In the genomic region with DNA sequence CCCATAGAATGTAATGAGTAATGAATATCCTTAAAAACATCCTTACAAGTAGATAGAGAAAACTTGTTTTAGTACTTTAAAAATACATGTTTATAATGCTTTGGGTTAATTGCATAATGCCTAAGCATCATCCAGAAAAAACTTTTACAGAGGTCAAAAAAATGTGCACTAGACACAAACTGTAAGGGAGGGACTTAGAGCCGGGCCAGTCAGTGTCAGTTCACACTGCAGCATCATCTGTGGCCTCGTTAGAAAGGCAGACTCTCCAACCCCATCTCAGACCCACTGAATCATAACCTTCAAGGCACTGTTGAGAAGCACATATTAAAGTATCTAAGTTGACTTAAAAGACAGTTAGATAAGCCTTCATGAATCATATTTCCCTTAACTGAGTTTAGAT, we compare ENCODE assay signal across 16 cellular contexts.
A peak's percentile ranks its signal among the peaks of the same experiment; 100 is the strongest.
DNase-seq lines count a peak whose midpoint lies in the region; ATAC-seq, FAIRE-seq and TF ChIP-seq lines count a peak whose summit lies in the region.
"Had no signal": no experiment of that assay in that cellular context is flagged by ENCODE, and none has a peak within 500 bp of the region (broad histone marks: within the 10 kb centered on the region; RNA-seq: fewer than 3 reads in every experiment).

No MANE protein-coding gene starts in this region.

- H3K27me3 ChIP-seq in IMR-90 (ENCODE audit: control insufficient read depth, insufficient read depth, low read length) (no peaks in the 10 kb centered on the region), K562 (ENCODE audit: control insufficient read depth in 2 of 2, insufficient read depth in 2 of 2, low read length in 2 of 2) (no peaks in the 10 kb centered on the region), gastrocnemius medialis (no peaks in the 10 kb centered on the region), Peyer's patch (no peaks in the 10 kb centered on the region)

- no peak for TF ChIP-seq EP300 in K562 (IDR thresholded peaks at IDR 0.05; ENCODE audit: low read length)

- H3K4me2 ChIP-seq in IMR-90 (ENCODE audit: low read depth, low read length) (no peak overlapping the region), K562 (ENCODE audit: insufficient read depth, low read length) (no peak overlapping the region)

- H3K79me1 ChIP-seq in IMR-90 (ENCODE audit: low read depth in 1 of 2, low read length in 2 of 2): no peaks in the 10 kb centered on the region

- in situ Hi-C loops in IMR-90 (cut with MboI; ENCODE audit: low sequenced_read_pairs): no loop called here
- in situ Hi-C loops in K562 (cut with MboI): no loop called here
- in situ Hi-C loops in gastrocnemius medialis (cut with MboI; ENCODE audit: low sequenced_read_pairs in 4 of 4): no loop called here

- H3K27ac ChIP-seq in IMR-90 (ENCODE audit: insufficient read depth, low read length): no peak overlapping the region
- no peak overlapping the region for H3K27ac ChIP-seq in K562 (ENCODE audit: extremely low read depth, low read depth, low read length)
- H3K27ac ChIP-seq in gastrocnemius medialis: no peak overlapping the region
- H3K27ac ChIP-seq in Peyer's patch: no peak overlapping the region
- H3K27ac ChIP-seq: coronary artery had no signal

- no peak overlapping the region for H3K14ac ChIP-seq in IMR-90 (replicated peaks; ENCODE audit: low read depth, low read length)

- no peak overlapping the region for H2BK20ac ChIP-seq in IMR-90 (ENCODE audit: low read depth, low read length)

- no CpG with 5 or more reads among the region's 2 CpGs for WGBS in IMR-90 (ENCODE audit: extremely low coverage in 2 of 2, insufficient read length in 1 of 2), 2 experiments
- WGBS in K562 (ENCODE audit: insufficient coverage, low coverage, missing lambda C conversion rate): 6% methylated on average over 2 of the region's 2 CpGs

- FAIRE-seq in K562 (lab: Jason Lieb, UNC): no peak
- FAIRE-seq: HTR-8/SVneo had no signal

- H4K91ac ChIP-seq in IMR-90 (ENCODE audit: insufficient read depth, low read depth, low read length): no peak overlapping the region

- H3K79me2 ChIP-seq in K562 (ENCODE audit: control insufficient read depth, insufficient read depth, low read length): no peaks in the 10 kb centered on the region

- DNase-seq in AG09309 (ENCODE audit: low read depth) (peak; percentile 29), IMR-90 (peak; percentile 34), K562 (ENCODE audit: extremely low read depth in 1 of 4, low spot score in 3 of 4) (no peak), hepatic stellate cell (ENCODE audit: low spot score) (peak; percentile 29), gastrocnemius medialis (no peak), Peyer's patch (no peak)
- DNase-seq: activated effector memory CD4-positive, alpha-beta T cell treated with anti-CD3 and anti-CD28 coated beads, Interleukin-2, amount 50 U/mL, for 16 hours; Calu3; natural killer cell; NCI-H82; stimulated activated CD4-positive, alpha-beta T cell treated with anti-CD3 and anti-CD28 coated beads, Interleukin-15, amount 100 ng/mL, for 24 hours; T-cell had no signal

- H2AK9ac ChIP-seq in IMR-90 (replicated peaks; ENCODE audit: low read depth, low read length, poor library complexity): no peak overlapping the region

- H2AK5ac ChIP-seq in IMR-90 (ENCODE audit: low read depth, low read length): no peak overlapping the region

- no peak overlapping the region for H4K8ac ChIP-seq in IMR-90 (ENCODE audit: low read depth in 2 of 2, low read length in 2 of 2)

- H3K9ac ChIP-seq in IMR-90 (ENCODE audit: low read depth, low read length) (no peak overlapping the region), K562 (ENCODE audit: insufficient read depth in 1 of 2, low read depth in 2 of 2, low read length in 2 of 2) (no peak overlapping the region)

- H3K4me3 ChIP-seq in AG09309 (ENCODE audit: control insufficient read depth, low read depth, low read length) (no peak overlapping the region), IMR-90 (ENCODE audit: insufficient read depth, low read depth, low read length) (no peak overlapping the region), K562 (no peak overlapping the region), gastrocnemius medialis (no peak overlapping the region), Peyer's patch (no peak overlapping the region)
- H3K4me3 ChIP-seq: coronary artery had no signal

- H4K5ac ChIP-seq in IMR-90 (ENCODE audit: low read depth, low read length): no peak overlapping the region

- BruUV-seq in IMR-90 (replicated peaks; lab: Mats Ljungman, UMichigan): no TSS peak
- no TSS peak for BruUV-seq in K562 (replicated peaks; lab: Mats Ljungman, UMichigan)

- intact Hi-C loops in IMR-90 (cut with micrococcal nuclease): no loop called here
- intact Hi-C loops in K562 (cut with micrococcal nuclease): no loop called here
- intact Hi-C loops in gastrocnemius medialis (cut with DNase I; ENCODE audit: low total_unique reads): no loop called here

- dilution Hi-C loops in IMR-90 (cut with HindIII; ENCODE audit: low sequenced_read_pairs, unreplicated experiment): no loop called here

- H2BK5ac ChIP-seq in IMR-90 (ENCODE audit: low read depth, low read length, poor library complexity, severe bottlenecking): no peak overlapping the region

- no peak for TF ChIP-seq RAD21 in IMR-90 (IDR thresholded peaks at IDR 0.05; ENCODE audit: low read length)
- no peak for TF ChIP-seq RAD21 in K562 (CRISPR knock-in tag; conservative IDR thresholded peaks at IDR 0.05 in 1 of 2, IDR thresholded peaks at IDR 0.05 in 1 of 2)

- H3K4me1 ChIP-seq in IMR-90 (ENCODE audit: control insufficient read depth, insufficient read depth, low read length) (no peaks in the 10 kb centered on the region), K562 (replicated peaks in 1 of 2; ENCODE audit: control insufficient read depth in 2 of 2, insufficient read depth in 2 of 2, low read length in 2 of 2) (no peaks in the 10 kb centered on the region), gastrocnemius medialis (no peaks in the 10 kb centered on the region), Peyer's patch (no peaks in the 10 kb centered on the region)

- H3K4ac ChIP-seq in IMR-90 (ENCODE audit: low read depth, low read length): no peak overlapping the region

- ATAC-seq in IMR-90 (ENCODE audit: low read depth): peak; percentile 100
- ATAC-seq in K562: peak; percentile 64; the same call in 2 of the 3 replicates
- no peak for ATAC-seq in GM21526 (IDR thresholded peaks at IDR 0.05; ENCODE audit: low FRiP score, unreplicated experiment)
- ATAC-seq in gastrocnemius medialis: no peak
- no peak for ATAC-seq in HG03378 (IDR thresholded peaks at IDR 0.05; ENCODE audit: unreplicated experiment)
- ATAC-seq: natural killer cell, T-cell had no signal

- H3K9me3 ChIP-seq in IMR-90 (ENCODE audit: control insufficient read depth, insufficient read depth, low read length) (no peaks in the 10 kb centered on the region), K562 (replicated peaks; ENCODE audit: control insufficient read depth, insufficient read depth, low read depth, low read length) (no peaks in the 10 kb centered on the region), gastrocnemius medialis (peaks cover 0 to 5% (median 0%) of the 10 kb centered on the region in 3 donors), Peyer's patch (peaks cover 0 to 7% (median 0%) of the 10 kb centered on the region in 4 donors)

- no peaks in the 10 kb centered on the region for H3K9me1 ChIP-seq in IMR-90 (ENCODE audit: insufficient read depth, low read length)
- H3K9me1 ChIP-seq in K562 (ENCODE audit: control insufficient read depth, insufficient read depth, low read length): no peaks in the 10 kb centered on the region

- H2AFZ ChIP-seq in IMR-90 (replicated peaks; ENCODE audit: low read length, poor library complexity) (no peak overlapping the region), K562 (ENCODE audit: low read depth, low read length) (0 out of 2 replicates have a peak overlapping the region, but pooled peaks have one; percentile 6)

- no peak overlapping the region for H3K56ac ChIP-seq in IMR-90 (ENCODE audit: extremely low read depth, insufficient read depth, low read length)

- H3K23ac ChIP-seq in IMR-90 (ENCODE audit: low read depth, low read length): no peak overlapping the region

- CTCF ChIA-PET in IMR-90 (lab: Yijun Ruan, JAX): interaction anchor here (1.2 kb wide), 1 partner anchor 9 kb away, joined by 3 read pairs; no protein-coding TSS in a partner anchor
- CTCF ChIA-PET in K562 (lab: Yijun Ruan, JAX; ENCODE audit: low intra/inter-chr PET ratio): no interaction called here

- no peaks in the 10 kb centered on the region for H4K20me1 ChIP-seq in IMR-90 (ENCODE audit: insufficient read depth, low read length)
- H4K20me1 ChIP-seq in K562 (replicated peaks; ENCODE audit: control insufficient read depth, insufficient read depth, low read length): no peaks in the 10 kb centered on the region

- no peak overlapping the region for H2BK120ac ChIP-seq in IMR-90 (ENCODE audit: low read depth, low read length)

- H3K36me3 ChIP-seq in IMR-90 (ENCODE audit: control insufficient read depth, insufficient read depth, low read length) (no peaks in the 10 kb centered on the region), K562 (ENCODE audit: control insufficient read depth, insufficient read depth, low read length) (no peaks in the 10 kb centered on the region), gastrocnemius medialis (no peaks in the 10 kb centered on the region), Peyer's patch (no peaks in the 10 kb centered on the region)

- POLR2A ChIA-PET in IMR-90 (lab: Charles Lee; ENCODE audit: unreplicated experiment) (no interaction called here), K562 (lab: Yijun Ruan, JAX) (interaction anchor here (0.6 kb wide), 1 partner anchor 15 kb away, joined by 3 read pairs; no protein-coding TSS in a partner anchor)

- TF ChIP-seq POLR2A in IMR-90 (IDR thresholded peaks at IDR 0.05; ENCODE audit: low read depth, low read length): no peak
- TF ChIP-seq POLR2A in K562 (conservative IDR thresholded peaks at IDR 0.05): no peak
- TF ChIP-seq POLR2A in gastrocnemius medialis (IDR thresholded peaks at IDR 0.05): no peak
- TF ChIP-seq POLR2A in Peyer's patch (IDR thresholded peaks at IDR 0.05): no peak

- TF ChIP-seq CTCF in AG09309 (IDR thresholded peaks at IDR 0.05; ENCODE audit: control insufficient read depth, insufficient read depth, low read depth, low read length, missing control alignments) (no peak), IMR-90 (conservative IDR thresholded peaks at IDR 0.05; ENCODE audit: low read depth, low read length) (no peak), K562 (IDR thresholded peaks at IDR 0.05 in 2 of 3, conservative IDR thresholded peaks at IDR 0.05 in 1 of 3; ENCODE audit: insufficient read depth in 2 of 3, low read depth in 1 of 3, low read length in 3 of 3) (no peak), gastrocnemius medialis (IDR thresholded peaks at IDR 0.05 in 4 of 5, conservative IDR thresholded peaks at IDR 0.05 in 1 of 5) (no peak), Peyer's patch (IDR thresholded peaks at IDR 0.05) (no peak)

- no peak overlapping the region for H3K18ac ChIP-seq in IMR-90 (ENCODE audit: low read depth, low read length)

- no peak overlapping the region for H2BK15ac ChIP-seq in IMR-90 (ENCODE audit: low read depth, low read length)

TF ChIP-seq in IMR-90, 13 proteins besides CTCF, POLR2A, EP300 and RAD21:
- TF ChIP-seq SMC3 (IDR thresholded peaks at IDR 0.05; ENCODE audit: low read depth, low read length): no peak
- peak; percentile 92 for TF ChIP-seq RFX5 (IDR thresholded peaks at IDR 0.05; ENCODE audit: low read depth, low read length)

TF ChIP-seq in K562, 482 proteins besides CTCF, POLR2A, EP300 and RAD21 (continues in another document):
- no peak for TF ChIP-seq ELF1 (tag; IDR thresholded peaks at IDR 0.05)
- no peak for TF ChIP-seq RBM39 (optimal IDR thresholded peaks at IDR 0.05; ENCODE audit: low read depth, low read length)

Comparison
In these comparisons a context has a peak if more than half of its experiments do, and no peak if none do; other contexts are left out.
1. DNase-seq: peak in AG09309 (single experiment), IMR-90 (single experiment) and hepatic stellate cell (single experiment); none in K562 (0 of 4), gastrocnemius medialis (0 of 2) and Peyer's patch (0 of 3).
2. ATAC-seq: peak in IMR-90 (single experiment) and K562 (single experiment); none in GM21526 (single experiment), gastrocnemius medialis (0 of 2) and HG03378 (single experiment).